In genomic region chr13:95256086-95256485, GRCh38 we compare ENCODE assay signal across 12 cellular contexts. TPM values are rescaled to one million over a fixed set of nuclear protein-coding genes. Genes with fewer than 3 reads are reported as not detected.
DNase-seq lines count a peak whose midpoint lies in the region; ATAC-seq and TF ChIP-seq lines count a peak whose summit lies in the region.
"Had no signal": no experiment of that assay in that cellular context is flagged by ENCODE, and none has a peak within 500 bp of the region (broad histone marks: within the 10 kb centered on the region; RNA-seq: fewer than 3 reads in every experiment).

No MANE protein-coding gene starts in this region.

- no peak for ATAC-seq in left ventricle myocardium superior

- in situ Hi-C loops in ACHN (cut with HindIII; ENCODE audit: low pct_ligation_motif_present, low pct_unique_long_range_greater_than_20kb, low sequenced_read_pairs) (no loop called here), astrocyte of the cerebellum (cut with HindIII; ENCODE audit: low sequenced_read_pairs) (no loop called here)

- TF ChIP-seq CTCF in astrocyte of the cerebellum (IDR thresholded peaks at IDR 0.05; ENCODE audit: low read depth, low read length, missing control alignments): no peak

- no peak overlapping the region for H3K4me3 ChIP-seq in astrocyte of the cerebellum (ENCODE audit: low read depth, low read length)

- intact Hi-C loops in left ventricle myocardium superior (cut with micrococcal nuclease): no loop called here

- DNase-seq in ACHN (peak; percentile 97), HS-27A (ENCODE audit: low read depth) (peak; percentile 86), astrocyte of the cerebellum (ENCODE audit: low read depth) (peak; percentile 91), islet precursor cell (peak; percentile 77), left ventricle myocardium superior (no peak), occipital lobe (lab: John Stamatoyannopoulos, UW) (no peak), cerebellar nuclear complex (lab: John Stamatoyannopoulos, UW) (no peak), NCI-H1694 treated with DMSO at 0.1 percent for 48 hours (lab: John Stamatoyannopoulos, UW) (no peak)
- DNase-seq: activated T-cell treated with anti-CD3 and anti-CD28 coated beads, Interleukin-2, amount 50 U/mL, for 48 hours; BE2C; NCI-H2029; WERI-Rb-1 had no signal

RNA-seq across cellular contexts. Expression of gene ABCC4, which starts 45.2 kb away (rescaled TPM):
- total RNA-seq in left ventricle myocardium superior (3.3 TPM), occipital lobe (9.0 TPM)

Comparison
In these comparisons a context has a peak if more than half of its experiments do, and no peak if none do; other contexts are left out.
1. DNase-seq: peak in ACHN (single experiment), HS-27A (single experiment), astrocyte of the cerebellum (single experiment) and islet precursor cell (single experiment); none in left ventricle myocardium superior (single experiment), occipital lobe (single experiment), cerebellar nuclear complex (0 of 2) and NCI-H1694 treated with DMSO at 0.1 percent for 48 hours (single experiment).